In the genomic region with DNA sequence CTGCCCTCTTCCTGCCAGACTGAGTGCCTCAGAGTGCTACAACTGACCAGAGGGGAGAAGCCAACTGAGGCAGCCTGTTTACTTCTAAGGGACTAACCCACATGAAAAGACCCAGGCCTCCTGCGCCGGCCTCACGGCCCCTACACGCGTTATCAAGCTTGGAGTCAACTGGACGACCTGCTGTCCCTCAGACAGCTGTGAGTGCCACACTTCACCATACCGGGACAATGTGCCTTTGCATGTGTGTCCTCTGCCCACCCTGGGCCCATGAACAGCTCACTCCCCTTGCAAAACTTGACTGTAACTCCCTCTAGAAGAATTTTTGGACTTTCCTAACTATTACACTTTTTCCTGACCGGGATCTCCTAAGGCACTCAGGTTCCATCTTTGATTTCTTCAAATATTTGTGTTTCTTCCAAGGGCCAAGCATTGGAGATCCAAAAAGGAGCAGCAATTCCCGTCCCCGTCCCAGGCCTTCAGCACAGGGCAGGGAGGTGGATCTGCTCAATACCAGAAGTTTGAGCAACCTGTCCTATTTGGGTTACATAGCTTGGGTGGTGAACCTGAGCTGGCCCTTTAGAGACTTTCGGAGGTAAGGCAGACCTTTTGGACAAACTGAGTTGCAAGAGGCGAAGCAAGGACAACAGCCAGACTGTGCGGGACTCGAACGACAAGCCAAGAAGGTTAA, we compare ENCODE assay signal across 8 cellular contexts. TPM values are rescaled to one million over a fixed set of nuclear protein-coding genes. Genes with fewer than 3 reads are reported as not detected.
DNase-seq lines count a peak whose midpoint lies in the region; ATAC-seq, FAIRE-seq and TF ChIP-seq lines count a peak whose summit lies in the region.

No MANE protein-coding gene starts in this region.

- TF ChIP-seq RAD21 in A549 (conservative IDR thresholded peaks at IDR 0.05 in 1 of 2, IDR thresholded peaks at IDR 0.05 in 1 of 2): no peak

- ATAC-seq in A549: no peak
- peak; percentile 6 for ATAC-seq in activated CD8-positive, alpha-beta T cell treated with anti-CD3 and anti-CD28 coated beads for 36 hours
- ATAC-seq in GM19455 (IDR thresholded peaks at IDR 0.05; ENCODE audit: unreplicated experiment): no peak
- ATAC-seq in GM21529 (IDR thresholded peaks at IDR 0.05; ENCODE audit: unreplicated experiment): no peak

- peaks cover 8% of the 10 kb centered on the region; the same call in 1 of the 3 replicates for H3K4me1 ChIP-seq in A549
- peaks cover 3 to 36% (median 20%) of the 10 kb centered on the region in 4 donors for H3K4me1 ChIP-seq in tibial artery

- no peak for TF ChIP-seq EP300 in A549 (IDR thresholded peaks at IDR 0.05)

- no peaks in the 10 kb centered on the region for H3K9me3 Mint-ChIP-seq in activated CD8-positive, alpha-beta T cell treated with anti-CD3 and anti-CD28 coated beads for 36 hours
- H3K9me3 Mint-ChIP-seq in immature natural killer cell: no peaks in the 10 kb centered on the region

- TF ChIP-seq POLR2A in A549 (IDR thresholded peaks at IDR 0.05; ENCODE audit: low read length): no peak

- H3K9me3 ChIP-seq in A549: no peaks in the 10 kb centered on the region
- no peaks in the 10 kb centered on the region for H3K9me3 ChIP-seq in tibial artery

- CTCF ChIA-PET in A549 (lab: Yijun Ruan, JAX): interaction anchor here (2.1 kb wide), 1 partner anchor 13 kb away, joined by 8 read pairs; no protein-coding TSS in a partner anchor
- CTCF ChIA-PET in activated CD8-positive, alpha-beta T cell treated with anti-CD3 and anti-CD28 coated beads for 36 hours (lab: Charles Lee): interaction anchor here (0.6 to 1.9 kb wide), 4 partner anchors 12 to 80 kb away, joined by 3 to 6 read pairs (median 4); no protein-coding TSS in a partner anchor

- DNase-seq in A549 (ENCODE audit: low read depth in 1 of 2, low spot score in 1 of 2) (no peak), HFF-Myc (ENCODE audit: extremely low read depth, low read depth) (no peak), immature natural killer cell (peak in 1 of 3 donors; percentile 21), tibial artery (no peak), posterior vena cava (ENCODE audit: low spot score) (no peak)
- DNase-seq in activated CD8-positive, alpha-beta T cell treated with anti-CD3 and anti-CD28 coated beads for 36 hours: peak; percentile 71

- POLR2A ChIA-PET in A549 (lab: Yijun Ruan, JAX): no interaction called here
- POLR2A ChIA-PET in activated CD8-positive, alpha-beta T cell treated with anti-CD3 and anti-CD28 coated beads for 36 hours (lab: Charles Lee): interaction anchor here (0.8 to 2.2 kb wide), 12 partner anchors 7 to 215 kb away, joined by 3 to 30 read pairs (median 4); partner anchors contain the start of gene HTT

- H3K27ac Mint-ChIP-seq in activated CD8-positive, alpha-beta T cell treated with anti-CD3 and anti-CD28 coated beads for 36 hours: peak overlapping the region; percentile 94
- H3K27ac Mint-ChIP-seq in immature natural killer cell: peak overlapping the region; percentile 86 to 95 (median 92)

- WGBS in A549 (ENCODE audit: missing lambda C conversion rate): 74% methylated on average over 15 of the region's 15 CpGs

- TF ChIP-seq CTCF in A549 (IDR thresholded peaks at IDR 0.05): no peak
- TF ChIP-seq CTCF in HFF-Myc (IDR thresholded peaks at IDR 0.05; ENCODE audit: low read depth, low read length, missing control alignments): no peak
- TF ChIP-seq CTCF in activated CD8-positive, alpha-beta T cell treated with anti-CD3 and anti-CD28 coated beads for 36 hours (IDR thresholded peaks at IDR 0.05): no peak
- TF ChIP-seq CTCF in tibial artery (IDR thresholded peaks at IDR 0.05): no peak

- FAIRE-seq in A549 (lab: Jason Lieb, UNC): no peak

- peak overlapping the region; percentile 88 for H3K4me2 ChIP-seq in A549

- peaks cover 37% of the 10 kb centered on the region for H3K36me3 Mint-ChIP-seq in activated CD8-positive, alpha-beta T cell treated with anti-CD3 and anti-CD28 coated beads for 36 hours (ENCODE audit: low read depth)
- peaks cover 8 to 13% (median 8%) of the 10 kb centered on the region in 3 donors for H3K36me3 Mint-ChIP-seq in immature natural killer cell

- no peaks in the 10 kb centered on the region for H3K27me3 Mint-ChIP-seq in activated CD8-positive, alpha-beta T cell treated with anti-CD3 and anti-CD28 coated beads for 36 hours
- H3K27me3 Mint-ChIP-seq in immature natural killer cell (ENCODE audit: low read depth in 3 of 3): peaks cover 4 to 34% (median 5%) of the 10 kb centered on the region in 3 donors

- H3K4me1 Mint-ChIP-seq in activated CD8-positive, alpha-beta T cell treated with anti-CD3 and anti-CD28 coated beads for 36 hours (ENCODE audit: low read depth): peaks cover 45% of the 10 kb centered on the region
- H3K4me1 Mint-ChIP-seq in immature natural killer cell: peaks cover 29 to 53% of the 10 kb centered on the region in 2 donors

- H3K4me3 ChIP-seq in A549 (peak overlapping the region; percentile 98), HFF-Myc (replicated peaks; ENCODE audit: low read depth, low read length) (peak overlapping the region; percentile 96), tibial artery (peak overlapping the region; percentile 80 to 82)

- intact Hi-C loops in activated CD8-positive, alpha-beta T cell treated with anti-CD3 and anti-CD28 coated beads for 36 hours (cut with micrococcal nuclease): loop anchor here (2.0 kb wide), 1 partner anchor 25 kb away; no protein-coding TSS in a partner anchor
- intact Hi-C loops in tibial artery (cut with DNase I; ENCODE audit: low total_unique reads): loop anchor here (5.0 kb wide), 1 partner anchor 199 kb away; no protein-coding TSS in a partner anchor
- intact Hi-C loops in posterior vena cava (cut with DNase I): loop anchor here in 1 of 2 donors (10.0 kb wide), 1 partner anchor 717 kb away; the partner anchor contains the start of genes HAUS3 and POLN

- peaks cover 8 to 18% (median 13%) of the 10 kb centered on the region in 3 donors for H3K36me3 ChIP-seq in tibial artery

- peak overlapping the region; percentile 83 for H3K4me3 Mint-ChIP-seq in activated CD8-positive, alpha-beta T cell treated with anti-CD3 and anti-CD28 coated beads for 36 hours
- H3K4me3 Mint-ChIP-seq in immature natural killer cell: peak overlapping the region; percentile 77 to 90 (median 88)

- H3K27me3 ChIP-seq in tibial artery: no peaks in the 10 kb centered on the region

- H3K27ac ChIP-seq in A549: 0 out of 6 replicates have a peak overlapping the region, but pooled peaks of 1 of the 2 experiments have one; percentile 18
- no peak overlapping the region for H3K27ac ChIP-seq in tibial artery

TF ChIP-seq in A549, 52 proteins besides CTCF, POLR2A, EP300 and RAD21 (continues in another document):
- TF ChIP-seq CHD4 (IDR thresholded peaks at IDR 0.05; ENCODE audit: borderline replicate concordance) (no peak), CHD2 (IDR thresholded peaks at IDR 0.05; ENCODE audit: low read length, partially characterized antibody) (no peak), MAX (IDR thresholded peaks at IDR 0.05) (no peak), REST (IDR thresholded peaks at IDR 0.05) (no peak)

RNA-seq across cellular contexts. Expression of gene NOP14, which starts 1.7 kb away (rescaled TPM):
- 16.2 and 18.9 TPM in 2 replicates for polyA plus RNA-seq in A549 (2011; rRNA removed)
- polyA plus RNA-seq in A549 (2012; cell fraction: cytosol; rRNA removed): 10.8 and 12.0 TPM in 2 replicates
- polyA plus RNA-seq in A549 (2012; cell fraction: nucleus; rRNA removed): 12.6 and 15.9 TPM in 2 replicates
- 29.3 to 31.1 TPM (median 30.2 TPM) in 3 replicates for polyA plus RNA-seq in A549 (2017; fragmentation: RNase III; extraction: RNeasy Plus Mini Kit Qiagen cat#74134 plus additional on column Dnase treatment)
- 11.2 and 15.6 TPM in 2 replicates for polyA minus RNA-seq in A549 (2011; rRNA and poly(A)+ RNA removed)
- 10 to 100 TPM; 76.8 to 77.3 TPM for total RNA-seq in activated CD8-positive, alpha-beta T cell treated with anti-CD3 and anti-CD28 coated beads for 36 hours
- 10 to 100 TPM in 1 of 3 donors, 1 to 10 TPM in 2; 1.3 to 19.2 (median 5.0) TPM for polyA plus RNA-seq in immature natural killer cell
- total RNA-seq in posterior vena cava: 10 to 100 TPM; 16.1 to 20.5 TPM

RNA-seq across cellular contexts. Expression of gene GRK4, which starts 1.8 kb away (rescaled TPM):
- 0.76 and 1.1 TPM in 2 replicates for polyA plus RNA-seq in A549 (2011; rRNA removed)
- polyA plus RNA-seq in A549 (2012; cell fraction: cytosol; rRNA removed): 0.66 and 0.73 TPM in 2 replicates
- polyA plus RNA-seq in A549 (2012; cell fraction: nucleus; rRNA removed): 0.52 and 0.61 TPM in 2 replicates
- polyA plus RNA-seq in A549 (2017; fragmentation: RNase III; extraction: RNeasy Plus Mini Kit Qiagen cat#74134 plus additional on column Dnase treatment): 0.96 to 1.3 TPM (median 1.00 TPM) in 3 replicates
- polyA minus RNA-seq in A549 (2011; rRNA and poly(A)+ RNA removed): 0.25 and 0.63 TPM in 2 replicates
- total RNA-seq in activated CD8-positive, alpha-beta T cell treated with anti-CD3 and anti-CD28 coated beads for 36 hours: 1 to 10 TPM; 2.8 to 3.0 TPM
- 1 to 10 TPM; 2.7 to 4.4 (median 4.0) TPM for polyA plus RNA-seq in immature natural killer cell
- total RNA-seq in posterior vena cava: 1 to 10 TPM; 5.6 to 8.0 TPM
